In the genomic region with DNA sequence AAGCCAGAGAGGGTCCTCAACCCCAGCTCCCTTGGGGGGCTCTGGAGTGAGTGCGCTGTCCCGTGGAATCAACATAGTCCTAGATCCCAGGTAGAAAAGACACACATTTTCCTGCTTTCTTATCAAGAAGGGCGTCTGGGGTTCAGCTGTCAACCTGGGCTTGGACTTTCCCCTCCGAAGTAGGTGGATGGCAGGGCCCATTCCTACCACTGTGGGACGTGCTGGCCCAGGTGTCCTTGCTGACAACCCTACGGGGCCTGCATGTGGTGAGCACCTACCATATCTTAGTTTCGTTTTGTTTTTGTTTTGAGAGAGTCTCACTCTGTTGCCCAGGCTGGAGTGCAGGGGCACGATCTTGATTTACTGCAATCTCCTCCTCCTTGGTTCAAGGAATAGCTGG, we compare ENCODE assay signal across 25 cellular contexts. TPM values are rescaled to one million over a fixed set of nuclear protein-coding genes. Genes with fewer than 3 reads are reported as not detected.
"Had no signal": no experiment of that assay in that cellular context is flagged by ENCODE, and none has a peak within 500 bp of the region (broad histone marks: within the 10 kb centered on the region; RNA-seq: fewer than 3 reads in every experiment).

No MANE protein-coding gene starts in this region.

- H3K4me3 ChIP-seq: K562 had no signal

- H3K9me2 ChIP-seq: SK-N-SH had no signal

- ATAC-seq: K562, Panc1, PC-3 had no signal

- H3K4me2 ChIP-seq: KMS-11, SK-N-SH had no signal

- FAIRE-seq: K562 had no signal

- DNase-seq: Kasumi-1; MV-4-11; NCI-H1048; NCI-H1105; NCI-H1417; NCI-H1436 treated with DMSO at 0.1 percent for 48 hours; NCI-H1694; NCI-H187 treated with DMSO at 0.1 percent for 48 hours; NCI-H2029 treated with DMSO at 0.1 percent for 48 hours; NCI-H226; NCI-H446; NCI-H510A; NCI-H524 treated with DMSO at 0.1 percent for 48 hours; NCI-H69; NCI-H774; NK-92 treated with Interleukin-12 subunit alpha and Interleukin-12 subunit beta, amount 100 ng/mL, for 24 hours; PC-3; SHP77; SK-N-SH; SW 1271 had no signal

- H3K27ac ChIP-seq: KMS-11 had no signal

- H3K9me3 ChIP-seq: SK-N-SH had no signal

- H3K9ac ChIP-seq: KMS-11, SK-N-SH had no signal

RNA-seq across cellular contexts. Expression of a gene that starts 42.4 kb away (rescaled TPM):
- total RNA-seq: M059J had no signal
- polyA plus RNA-seq: IgD-negative memory B cell had no signal
